23 cellular contexts compared by ENCODE assay signal in the genomic region with DNA sequence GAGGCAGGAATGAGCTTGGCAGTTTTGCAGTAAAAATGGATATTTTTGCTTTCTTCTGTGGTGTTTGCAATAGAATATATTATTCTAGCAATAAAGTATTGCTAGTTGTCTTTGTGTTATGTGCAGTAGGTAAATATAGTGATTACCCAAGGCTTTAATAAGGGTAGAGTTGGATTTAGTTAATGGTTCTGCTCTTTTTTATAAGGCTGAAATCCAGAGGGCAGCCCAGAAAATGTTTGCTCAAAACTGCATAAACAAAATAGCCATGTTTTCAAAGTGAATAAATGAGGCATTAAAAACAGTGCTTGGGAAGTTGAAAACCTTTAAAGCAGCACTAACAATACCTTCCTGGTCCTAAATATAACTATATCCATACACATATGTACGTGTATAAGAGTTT.
"Had no signal": no experiment of that assay in that cellular context is flagged by ENCODE, and none has a peak within 500 bp of the region (broad histone marks: within the 10 kb centered on the region; RNA-seq: fewer than 3 reads in every experiment).

No MANE protein-coding gene starts in this region.

- DNase-seq: dermis blood vessel endothelial cell; dorsolateral prefrontal cortex; effector CD4-positive, alpha-beta T cell; effector memory CD4-positive, alpha-beta T cell; erythroblast; foreskin fibroblast; foreskin melanocyte; gastrocnemius medialis; glutamatergic neuron; head of caudate nucleus; heart right ventricle; hippocampal formation; left cardiac atrium; left lung; left ventricle myocardium superior; lower lobe of right lung; mesenchymal stem cell; mucosa of descending colon; naive B cell had no signal

- H3K36me3 ChIP-seq: gastrocnemius medialis, heart right ventricle, left lung, lower lobe of right lung had no signal

- H3K4me3 ChIP-seq: coronary artery, dorsolateral prefrontal cortex, gastrocnemius medialis, heart right ventricle, left lung, lower lobe of right lung, mucosa of descending colon had no signal

- H3K27me3 ChIP-seq: dorsolateral prefrontal cortex, gastrocnemius medialis, heart right ventricle, left lung had no signal

- H3K9me3 ChIP-seq: gastrocnemius medialis, heart right ventricle, left lung, lower lobe of right lung, mucosa of descending colon had no signal

- H3K4me1 ChIP-seq: gastrocnemius medialis, left lung, lower lobe of right lung had no signal

- FAIRE-seq: islet of Langerhans, keratinocyte had no signal

- H3K27ac ChIP-seq: coronary artery, dorsolateral prefrontal cortex, epithelial cell of prostate, gastrocnemius medialis, heart right ventricle, left lung, lower lobe of right lung had no signal
